8 cellular contexts compared by ENCODE assay signal in genomic region chr6:142846459-142846831, GRCh38.
A peak's percentile ranks its signal among the peaks of the same experiment; 100 is the strongest.
DNase-seq lines count a peak whose midpoint lies in the region; ATAC-seq and TF ChIP-seq lines count a peak whose summit lies in the region.

No MANE protein-coding gene starts in this region.

- no peak for TF ChIP-seq CTCF in testis (IDR thresholded peaks at IDR 0.05)

- intact Hi-C loops in activated CD4-positive, alpha-beta T cell treated with anti-CD3 and anti-CD28 coated beads for 36 hours (cut with DNase I, micrococcal nuclease): no loop called here
- intact Hi-C loops in testis (cut with DNase I; ENCODE audit: low total_unique reads): loop anchor here (10.0 kb wide), 1 partner anchor 98 kb away; the partner anchor contains the start of gene HIVEP2

- in situ Hi-C loops in G401 (cut with HindIII; ENCODE audit: low sequenced_read_pairs): no loop called here

- no peaks in the 10 kb centered on the region for H3K9me3 ChIP-seq in testis

- no peak overlapping the region for H3K4me3 ChIP-seq in testis

- no peak for TF ChIP-seq POLR2A in testis (IDR thresholded peaks at IDR 0.05)

- POLR2A ChIA-PET in activated CD4-positive, alpha-beta T cell treated with anti-CD3 and anti-CD28 coated beads for 36 hours (lab: Charles Lee): no interaction called here

- peak overlapping the region; percentile 71 for H3K4me3 Mint-ChIP-seq in activated CD4-positive, alpha-beta T cell treated with anti-CD3 and anti-CD28 coated beads for 36 hours
- H3K4me3 Mint-ChIP-seq in activated naive CD8-positive, alpha-beta T cell treated with anti-CD3 and anti-CD28 coated beads, Interleukin-2, amount 50 U/mL, for 24 hours: peak overlapping the region; percentile 82
- H3K4me3 Mint-ChIP-seq in immature natural killer cell: peak overlapping the region in 3 of 5 donors; percentile 11 to 85 (median 39)

- peaks cover 19% of the 10 kb centered on the region for H3K4me1 ChIP-seq in testis

- peak overlapping the region; percentile 97 for H3K27ac Mint-ChIP-seq in activated CD4-positive, alpha-beta T cell treated with anti-CD3 and anti-CD28 coated beads for 36 hours
- peak overlapping the region; percentile 98 for H3K27ac Mint-ChIP-seq in activated naive CD8-positive, alpha-beta T cell treated with anti-CD3 and anti-CD28 coated beads, Interleukin-2, amount 50 U/mL, for 24 hours
- H3K27ac Mint-ChIP-seq in immature natural killer cell: peak overlapping the region; percentile 3 to 92 (median 32)

- H3K4me1 Mint-ChIP-seq in activated CD4-positive, alpha-beta T cell treated with anti-CD3 and anti-CD28 coated beads for 36 hours: peaks cover 91% of the 10 kb centered on the region
- peaks cover 99% of the 10 kb centered on the region for H3K4me1 Mint-ChIP-seq in activated naive CD8-positive, alpha-beta T cell treated with anti-CD3 and anti-CD28 coated beads, Interleukin-2, amount 50 U/mL, for 24 hours
- peaks cover 66 to 79% of the 10 kb centered on the region in 2 donors for H3K4me1 Mint-ChIP-seq in immature natural killer cell

- no peaks in the 10 kb centered on the region for H3K9me3 Mint-ChIP-seq in activated CD4-positive, alpha-beta T cell treated with anti-CD3 and anti-CD28 coated beads for 36 hours (ENCODE audit: low read depth)
- H3K9me3 Mint-ChIP-seq in activated naive CD8-positive, alpha-beta T cell treated with anti-CD3 and anti-CD28 coated beads, Interleukin-2, amount 50 U/mL, for 24 hours: no peaks in the 10 kb centered on the region
- no peaks in the 10 kb centered on the region for H3K9me3 Mint-ChIP-seq in immature natural killer cell

- peaks cover 8% of the 10 kb centered on the region for H3K36me3 Mint-ChIP-seq in activated CD4-positive, alpha-beta T cell treated with anti-CD3 and anti-CD28 coated beads for 36 hours (ENCODE audit: low read depth)
- H3K36me3 Mint-ChIP-seq in activated naive CD8-positive, alpha-beta T cell treated with anti-CD3 and anti-CD28 coated beads, Interleukin-2, amount 50 U/mL, for 24 hours (ENCODE audit: low read depth): no peaks in the 10 kb centered on the region
- no peaks in the 10 kb centered on the region for H3K36me3 Mint-ChIP-seq in immature natural killer cell

- DNase-seq in activated CD4-positive, alpha-beta T cell treated with anti-CD3 and anti-CD28 coated beads for 36 hours: no peak
- no peak for DNase-seq in activated CD4-positive, alpha-beta T cell treated with anti-CD3 and anti-CD28 coated beads, Interleukin-2, amount 50 U/mL, for 4 hours
- DNase-seq in activated naive CD8-positive, alpha-beta T cell treated with anti-CD3 and anti-CD28 coated beads, Interleukin-2, amount 50 U/mL, for 24 hours: no peak
- DNase-seq in immature natural killer cell: no peak
- DNase-seq in testis: no peak
- no peak for DNase-seq in G401 (ENCODE audit: low spot score)
- no peak for DNase-seq in NK-92 treated with Interleukin-12 subunit alpha and Interleukin-12 subunit beta, amount 100 ng/mL, for 24 hours (lab: John Stamatoyannopoulos, UW)
- no peak for DNase-seq in UCSD-AML1 (lab: John Stamatoyannopoulos, UW; ENCODE audit: unreplicated experiment)

- no peak for ATAC-seq in activated CD4-positive, alpha-beta T cell treated with anti-CD3 and anti-CD28 coated beads for 36 hours
- ATAC-seq in activated naive CD8-positive, alpha-beta T cell treated with anti-CD3 and anti-CD28 coated beads, Interleukin-2, amount 50 U/mL, for 24 hours: no peak

- CTCF ChIA-PET in activated CD4-positive, alpha-beta T cell treated with anti-CD3 and anti-CD28 coated beads for 36 hours (lab: Charles Lee): no interaction called here

- 45% methylated on average over 2 of the region's 2 CpGs for WGBS in testis, 2 donors

- H3K27me3 ChIP-seq in testis: no peaks in the 10 kb centered on the region

- peak overlapping the region; percentile 63 to 74 for H3K27ac ChIP-seq in testis

- H3K27me3 Mint-ChIP-seq in activated CD4-positive, alpha-beta T cell treated with anti-CD3 and anti-CD28 coated beads for 36 hours: no peaks in the 10 kb centered on the region
- H3K27me3 Mint-ChIP-seq in activated naive CD8-positive, alpha-beta T cell treated with anti-CD3 and anti-CD28 coated beads, Interleukin-2, amount 50 U/mL, for 24 hours: no peaks in the 10 kb centered on the region
- H3K27me3 Mint-ChIP-seq in immature natural killer cell (ENCODE audit: low read depth in 3 of 3): no peaks in the 10 kb centered on the region

- no peaks in the 10 kb centered on the region for H3K36me3 ChIP-seq in testis (ENCODE audit: low read depth, missing control alignments)

Comparison
In these comparisons a context has a peak if more than half of its experiments do, and no peak if none do; other contexts are left out.
1. H3K27ac Mint-ChIP-seq: peak in every context shown above with its lines; median percentile 98 in activated naive CD8-positive, alpha-beta T cell treated with anti-CD3 and anti-CD28 coated beads, Interleukin-2, amount 50 U/mL, for 24 hours; 97 in activated CD4-positive, alpha-beta T cell treated with anti-CD3 and anti-CD28 coated beads for 36 hours; 32 in immature natural killer cell.